1 cellular context compared by ENCODE assay signal in genomic region chr6:90148867-90149266, GRCh38.
TF ChIP-seq lines count a peak whose summit lies in the region.

No MANE protein-coding gene starts in this region.

TF ChIP-seq in SK-N-SH, 30 proteins besides CTCF, POLR2A, EP300 and RAD21:
- no peak for TF ChIP-seq MXI1 (IDR thresholded peaks at IDR 0.05; ENCODE audit: low read depth, low read length)
- TF ChIP-seq NFIC (IDR thresholded peaks at IDR 0.05; ENCODE audit: borderline replicate concordance) = no peak
- TF ChIP-seq CHD2 (IDR thresholded peaks at IDR 0.05; ENCODE audit: low read length, partially characterized antibody) = no peak
- no peak for TF ChIP-seq SIN3A (IDR thresholded peaks at IDR 0.05; ENCODE audit: borderline replicate concordance, low read depth, low read length)
- no peak for TF ChIP-seq ELF1 (IDR thresholded peaks at IDR 0.05)
- no peak for TF ChIP-seq POLR2AphosphoS5 (IDR thresholded peaks at IDR 0.05; ENCODE audit: low read depth, low read length)
- TF ChIP-seq PBX3 (IDR thresholded peaks at IDR 0.05) = no peak
- TF ChIP-seq ZBTB33 (IDR thresholded peaks at IDR 0.05; ENCODE audit: borderline replicate concordance, low read depth) = no peak
- no peak for TF ChIP-seq FOSL2 (IDR thresholded peaks at IDR 0.05; ENCODE audit: borderline replicate concordance, low read depth)
- TF ChIP-seq FOXJ3 (CRISPR knock-in tag; IDR thresholded peaks at IDR 0.05) = no peak
- TF ChIP-seq NRF1 (IDR thresholded peaks at IDR 0.05; ENCODE audit: low read depth, low read length) = no peak
- no peak for TF ChIP-seq FOXM1 (IDR thresholded peaks at IDR 0.05; ENCODE audit: low read depth)
- no peak for TF ChIP-seq TEAD4 (IDR thresholded peaks at IDR 0.05; ENCODE audit: borderline replicate concordance, insufficient read depth)
- no peak for TF ChIP-seq MAX (IDR thresholded peaks at IDR 0.05; ENCODE audit: low read depth)
